Comparison of ENCODE assay signal across 21 cellular contexts in the genomic region with DNA sequence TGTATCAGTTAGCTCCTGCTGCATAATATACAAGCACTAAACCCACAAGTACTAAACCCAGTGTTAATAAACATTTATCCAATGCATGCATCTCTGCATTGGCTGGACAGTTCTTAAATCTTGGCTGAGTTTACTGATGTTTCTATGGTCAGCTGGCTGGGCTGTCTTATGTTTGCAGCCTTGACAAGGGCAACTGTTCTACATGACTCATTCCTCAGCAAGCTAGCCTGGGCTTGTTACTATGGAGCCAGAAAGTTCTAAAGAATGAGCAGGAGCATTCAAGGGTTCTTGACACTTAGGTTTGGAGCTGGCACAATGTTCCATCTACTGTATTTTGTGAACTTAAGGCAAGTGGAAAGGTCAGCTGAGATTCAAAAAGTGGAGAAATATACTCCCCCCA.
"Had no signal": no experiment of that assay in that cellular context is flagged by ENCODE, and none has a peak within 500 bp of the region (broad histone marks: within the 10 kb centered on the region; RNA-seq: fewer than 3 reads in every experiment).

No MANE protein-coding gene starts in this region.

- H3K36me3 Mint-ChIP-seq: immature natural killer cell; naive thymus-derived CD4-positive, alpha-beta T cell had no signal

- H3K9me3 ChIP-seq: esophagus muscularis mucosa, thoracic aorta had no signal

- H3K27ac Mint-ChIP-seq: immature natural killer cell; naive thymus-derived CD4-positive, alpha-beta T cell; nephron progenitor cell had no signal

- H3K4me3 Mint-ChIP-seq: immature natural killer cell; naive thymus-derived CD4-positive, alpha-beta T cell; nephron progenitor cell had no signal

- ATAC-seq: left cardiac atrium; left ventricle myocardium superior; naive thymus-derived CD4-positive, alpha-beta T cell; sciatic nerve had no signal

- FAIRE-seq: endometrium, kidney had no signal

- H3K4me1 Mint-ChIP-seq: immature natural killer cell; naive thymus-derived CD4-positive, alpha-beta T cell had no signal

- H3K4me3 ChIP-seq: esophagus muscularis mucosa, skin epidermis, stomach, thoracic aorta had no signal

- H3K27me3 ChIP-seq: stomach had no signal

- H3K4me1 ChIP-seq: esophagus muscularis mucosa, stomach had no signal

- H3K27ac ChIP-seq: epithelial cell of prostate, esophagus muscularis mucosa, skin epidermis, stomach, thoracic aorta had no signal

- H3K36me3 ChIP-seq: esophagus muscularis mucosa, stomach, thoracic aorta had no signal

- H3K9me3 Mint-ChIP-seq: immature natural killer cell, nephron progenitor cell had no signal

- DNase-seq: cortex of kidney; effector memory CD4-positive, alpha-beta T cell; foreskin fibroblast; immature natural killer cell; kidney; left cardiac atrium; left ventricle myocardium superior; mesendoderm; naive thymus-derived CD4-positive, alpha-beta T cell; nephron progenitor cell; posterior cingulate gyrus; stimulated activated naive CD4-positive, alpha-beta T cell; stomach; substantia nigra; trophoblast cell had no signal
